Comparison of ENCODE assay signal across 1 cellular context in the genomic region with DNA sequence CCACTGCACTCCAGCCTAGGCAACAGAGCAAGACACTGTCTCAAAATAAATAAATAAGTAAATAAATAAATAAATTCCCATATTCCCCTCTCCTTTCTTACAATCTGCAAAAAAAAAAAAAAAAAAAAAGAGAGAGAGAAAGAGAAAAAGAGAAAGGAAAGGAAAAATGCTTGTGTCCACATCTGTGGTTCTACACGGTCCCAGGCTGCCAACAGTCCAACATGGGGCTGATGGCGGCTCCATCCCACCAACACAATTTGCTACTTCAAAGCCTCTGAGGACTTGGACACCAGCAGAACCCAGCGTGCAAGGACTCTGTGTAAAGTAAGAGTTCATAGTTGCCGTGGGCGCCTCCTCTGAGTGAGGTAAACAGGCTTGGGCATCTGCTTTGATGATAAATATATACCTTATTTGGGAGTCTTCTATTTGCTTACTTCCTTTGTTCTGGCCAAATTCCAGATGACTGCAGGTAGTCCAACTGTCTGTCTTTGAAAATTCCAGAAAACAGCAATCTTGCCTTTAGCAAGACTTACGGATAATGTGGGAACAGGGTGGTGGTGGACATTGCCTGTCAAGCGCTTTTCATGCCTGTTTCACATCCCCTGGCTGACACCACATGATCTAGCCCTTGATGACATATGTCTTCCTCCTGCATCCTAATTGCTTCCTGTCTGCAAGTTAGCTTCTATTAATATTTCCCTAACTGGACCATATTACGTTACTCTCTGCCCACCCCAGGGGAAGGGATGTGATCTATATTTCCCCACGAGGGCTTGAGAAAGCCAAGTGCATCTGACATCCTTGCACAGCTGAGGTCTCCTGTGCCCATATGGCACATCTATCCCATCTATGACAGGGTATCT.
TF ChIP-seq lines count a peak whose summit lies in the region.

No MANE protein-coding gene starts in this region.

TF ChIP-seq in SK-N-SH treated with all-trans-retinoic acid at 6 μM for 48 hours, 23 proteins besides CTCF, POLR2A, EP300 and RAD21 (continued from another document):
- TF ChIP-seq, protein P1, sequence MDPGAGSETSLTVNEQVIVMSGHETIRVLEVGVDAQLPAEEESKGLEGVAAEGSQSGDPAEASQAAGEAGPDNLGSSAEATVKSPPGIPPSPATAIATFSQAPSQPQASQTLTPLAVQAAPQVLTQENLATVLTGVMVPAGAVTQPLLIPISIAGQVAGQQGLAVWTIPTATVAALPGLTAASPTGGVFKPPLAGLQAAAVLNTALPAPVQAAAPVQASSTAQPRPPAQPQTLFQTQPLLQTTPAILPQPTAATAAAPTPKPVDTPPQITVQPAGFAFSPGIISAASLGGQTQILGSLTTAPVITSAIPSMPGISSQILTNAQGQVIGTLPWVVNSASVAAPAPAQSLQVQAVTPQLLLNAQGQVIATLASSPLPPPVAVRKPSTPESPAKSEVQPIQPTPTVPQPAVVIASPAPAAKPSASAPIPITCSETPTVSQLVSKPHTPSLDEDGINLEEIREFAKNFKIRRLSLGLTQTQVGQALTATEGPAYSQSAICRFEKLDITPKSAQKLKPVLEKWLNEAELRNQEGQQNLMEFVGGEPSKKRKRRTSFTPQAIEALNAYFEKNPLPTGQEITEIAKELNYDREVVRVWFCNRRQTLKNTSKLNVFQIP (CRISPR knock-in tag; IDR thresholded peaks at IDR 0.05; ENCODE audit: borderline replicate concordance, low read depth), result no peak
- TF ChIP-seq TOX (CRISPR knock-in tag; IDR thresholded peaks at IDR 0.05; ENCODE audit: borderline replicate concordance), result no peak
- TF ChIP-seq ESRRG (CRISPR knock-in tag; IDR thresholded peaks at IDR 0.05), result no peak
- no peak for TF ChIP-seq GLIS3 (CRISPR knock-in tag; IDR thresholded peaks at IDR 0.05)
- no peak for TF ChIP-seq RARB (CRISPR knock-in tag; IDR thresholded peaks at IDR 0.05)
